ENCODE assay signal across 10 cellular contexts in genomic region chr1:234186037-234186688, GRCh38.
A peak's percentile ranks its signal among the peaks of the same experiment; 100 is the strongest.
DNase-seq lines count a peak whose midpoint lies in the region; ATAC-seq lines count a peak whose summit lies in the region.
"Had no signal": no experiment of that assay in that cellular context is flagged by ENCODE, and none has a peak within 500 bp of the region (broad histone marks: within the 10 kb centered on the region; RNA-seq: fewer than 3 reads in every experiment).

No MANE protein-coding gene starts in this region.

- DNase-seq in EL: peak; percentile 15
- DNase-seq in RKO (ENCODE audit: low spot score): peak; percentile 77
- peak in 36 of 42 donors; percentile 10 to 83 (median 50) for DNase-seq in head of caudate nucleus
- no peak for DNase-seq in posterior vena cava (ENCODE audit: low spot score)
- DNase-seq in SKM-1 (lab: John Stamatoyannopoulos, UW; ENCODE audit: unreplicated experiment): no peak
- no peak for DNase-seq in germinal center (ENCODE audit: low spot score)
- DNase-seq: naive B cell, NCI-H1436 treated with DMSO at 0.1 percent for 48 hours had no signal

- peak; percentile 77 for ATAC-seq in GM21619 (IDR thresholded peaks at IDR 0.05; ENCODE audit: unreplicated experiment)
- ATAC-seq in HG02970 (IDR thresholded peaks at IDR 0.05; ENCODE audit: low FRiP score, unreplicated experiment): no peak

- intact Hi-C loops in head of caudate nucleus (cut with DNase I): no loop called here
- intact Hi-C loops in posterior vena cava (cut with DNase I): no loop called here

Comparison
In these comparisons a context has a peak if more than half of its experiments do, and no peak if none do; other contexts are left out.
1. DNase-seq: peak in EL (single experiment), RKO (single experiment) and head of caudate nucleus (36 of 42); none in posterior vena cava (single experiment), SKM-1 (single experiment) and germinal center (single experiment).